Comparison of ENCODE assay signal across 1 cellular context in genomic region chr4:55029838-55030503, GRCh38.
TF ChIP-seq lines count a peak whose summit lies in the region.

No MANE protein-coding gene starts in this region.

TF ChIP-seq in H1, 55 proteins besides CTCF, POLR2A, EP300 and RAD21 (continued from another document):
- TF ChIP-seq HDAC2 (IDR thresholded peaks at IDR 0.05; ENCODE audit: borderline replicate concordance in 1 of 2, low read depth in 2 of 2, low read length in 2 of 2) (no peak), SP4 (IDR thresholded peaks at IDR 0.05; ENCODE audit: low read length) (no peak), SRF (IDR thresholded peaks at IDR 0.05; ENCODE audit: low read depth, low read length) (no peak)
